In genomic region chr17:54967621-54968258, GRCh38 we compare ENCODE assay signal across 9 cellular contexts. TPM values are rescaled to one million over a fixed set of nuclear protein-coding genes. Genes with fewer than 3 reads are reported as not detected.
DNase-seq lines count a peak whose midpoint lies in the region; ATAC-seq and TF ChIP-seq lines count a peak whose summit lies in the region.
"Had no signal": no experiment of that assay in that cellular context is flagged by ENCODE, and none has a peak within 500 bp of the region (broad histone marks: within the 10 kb centered on the region; RNA-seq: fewer than 3 reads in every experiment).

No MANE protein-coding gene starts in this region.

- no peaks in the 10 kb centered on the region for H3K9me3 ChIP-seq in CD4-positive, alpha-beta memory T cell (ENCODE audit: control insufficient read depth in 1 of 2, low read length in 2 of 2)
- no peaks in the 10 kb centered on the region for H3K9me3 ChIP-seq in OCI-LY1 (ENCODE audit: low read length)

- H3K27ac ChIP-seq in CD4-positive, alpha-beta memory T cell (ENCODE audit: low read depth, low read length) = peak overlapping the region; percentile 90
- H3K27ac ChIP-seq in OCI-LY1 (ENCODE audit: low read depth, low read length, poor library complexity, severe bottlenecking) (no peak overlapping the region), dorsolateral prefrontal cortex (peak overlapping the region in 45 of 59 donors; percentile 55 to 94 (median 82)), mesendoderm (ENCODE audit: low read depth, low read length) (no peak overlapping the region)

- peak overlapping the region; percentile 94 for H3K9ac ChIP-seq in OCI-LY1 (ENCODE audit: low read length)
- H3K9ac ChIP-seq in mesendoderm (ENCODE audit: low read length) = peak overlapping the region; percentile 93

- intact Hi-C loops in CD4-positive, alpha-beta memory T cell (cut with micrococcal nuclease) = loop anchor here (1.0 to 10.0 kb wide), 6 partner anchors 7 to 1867 kb away; partner anchors contain the start of genes DGKE, HLF and PCTP
- intact Hi-C loops in dorsolateral prefrontal cortex (cut with DNase I) = loop anchor here in 1 of 2 donors (10.0 kb wide), 1 partner anchor 297 kb away; the partner anchor contains the start of gene HLF

- H2BK5ac ChIP-seq in mesendoderm (ENCODE audit: low read length) = no peak overlapping the region

- H3K4ac ChIP-seq in mesendoderm (ENCODE audit: low read depth, low read length) = peak overlapping the region; percentile 55

- no peak overlapping the region for H2BK120ac ChIP-seq in mesendoderm (ENCODE audit: low read depth, low read length)

- H3K27me3 Mint-ChIP-seq in CD4-positive, alpha-beta memory T cell = no peaks in the 10 kb centered on the region
- H3K27me3 Mint-ChIP-seq: stimulated activated naive CD8-positive, alpha-beta T cell treated with anti-CD3 and anti-CD28 coated beads, Interleukin-15, Interleukin-2, amounts not matched to agents 100 ng/mL and 50 ng/mL, for 24 hours had no signal

- H2AK5ac ChIP-seq in mesendoderm (ENCODE audit: low read length) = no peak overlapping the region

- DNase-seq in CD4-positive, alpha-beta memory T cell = peak in 4 of 5 donors; percentile 0 to 41 (median 5)
- DNase-seq in dorsolateral prefrontal cortex (no peak), mesendoderm (peak; percentile 67), NCI-H2029 (lab: John Stamatoyannopoulos, UW) (no peak), GF-D8 (lab: John Stamatoyannopoulos, UW) (no peak)

- peaks cover 6% of the 10 kb centered on the region for H3K36me3 ChIP-seq in CD4-positive, alpha-beta memory T cell (ENCODE audit: insufficient read depth, low read length)
- peaks cover 29% of the 10 kb centered on the region for H3K36me3 ChIP-seq in OCI-LY1 (ENCODE audit: insufficient read depth, low read length)
- H3K36me3 ChIP-seq in mesendoderm (ENCODE audit: control insufficient read depth, insufficient read depth, low read length) = no peaks in the 10 kb centered on the region

- H3K56ac ChIP-seq in mesendoderm (ENCODE audit: low read length) = peak overlapping the region; percentile 98

- H3K4me3 ChIP-seq in CD4-positive, alpha-beta memory T cell (ENCODE audit: low read length in 2 of 2) = peak overlapping the region; percentile 78 to 84
- H3K4me3 ChIP-seq in OCI-LY1 (ENCODE audit: low read depth, low read length, poor library complexity, severe bottlenecking) (peak overlapping the region; percentile 93), dorsolateral prefrontal cortex (peak overlapping the region; percentile 59 to 98 (median 89)), mesendoderm (ENCODE audit: low read length) (peak overlapping the region; percentile 68)

- H4K5ac ChIP-seq in mesendoderm (ENCODE audit: low read length) = no peak overlapping the region

- WGBS in mesendoderm (ENCODE audit: extremely low coverage, insufficient coverage, low lambda C conversion rate) = no CpG with 5 or more reads among the region's 21 CpGs

- peak overlapping the region; percentile 75 for H3K18ac ChIP-seq in mesendoderm (ENCODE audit: low read length)

- no peak overlapping the region for H3K4me3 Mint-ChIP-seq in CD4-positive, alpha-beta memory T cell
- H3K4me3 Mint-ChIP-seq: stimulated activated naive CD8-positive, alpha-beta T cell treated with anti-CD3 and anti-CD28 coated beads, Interleukin-15, Interleukin-2, amounts not matched to agents 100 ng/mL and 50 ng/mL, for 24 hours had no signal

- H3K4me1 ChIP-seq in CD4-positive, alpha-beta memory T cell (ENCODE audit: insufficient read depth, low read length) = peaks cover 29% of the 10 kb centered on the region
- H3K4me1 ChIP-seq in OCI-LY1 (ENCODE audit: insufficient read depth, low read length, severe bottlenecking) (peaks cover 37% of the 10 kb centered on the region), mesendoderm (ENCODE audit: control insufficient read depth, low read depth, low read length) (peaks cover 3% of the 10 kb centered on the region)

- H4K8ac ChIP-seq in mesendoderm (ENCODE audit: low read depth, low read length) = no peak overlapping the region

- H3K27me3 ChIP-seq in CD4-positive, alpha-beta memory T cell (ENCODE audit: insufficient read depth, low read length) = no peaks in the 10 kb centered on the region
- no peaks in the 10 kb centered on the region for H3K27me3 ChIP-seq in OCI-LY1 (ENCODE audit: insufficient read depth, low read length)
- no peaks in the 10 kb centered on the region for H3K27me3 ChIP-seq in dorsolateral prefrontal cortex
- H3K27me3 ChIP-seq in mesendoderm (ENCODE audit: insufficient read depth, low read length, poor library complexity) = no peaks in the 10 kb centered on the region

- H3K9me3 Mint-ChIP-seq in CD4-positive, alpha-beta memory T cell = no peaks in the 10 kb centered on the region
- H3K9me3 Mint-ChIP-seq: stimulated activated naive CD8-positive, alpha-beta T cell treated with anti-CD3 and anti-CD28 coated beads, Interleukin-15, Interleukin-2, amounts not matched to agents 100 ng/mL and 50 ng/mL, for 24 hours had no signal

- H3K23ac ChIP-seq in mesendoderm (ENCODE audit: low read length) = peak overlapping the region; percentile 85

- CTCF ChIA-PET in CD4-positive, alpha-beta memory T cell (lab: Charles Lee; ENCODE audit: partially characterized antibody) = interaction anchor here (1.0 to 2.6 kb wide), 2 partner anchors 21 to 26 kb away, joined by 4 to 10 read pairs; no protein-coding TSS in a partner anchor

- peaks cover 11 to 23% of the 10 kb centered on the region in 2 donors for H3K36me3 Mint-ChIP-seq in CD4-positive, alpha-beta memory T cell

- POLR2A ChIA-PET in CD4-positive, alpha-beta memory T cell (lab: Charles Lee; ENCODE audit: partially characterized antibody) = interaction anchor here (1.5 kb wide), 1 partner anchor 271 kb away, joined by 8 read pairs; no protein-coding TSS in a partner anchor

- no peak overlapping the region for H3K27ac Mint-ChIP-seq in CD4-positive, alpha-beta memory T cell
- H3K27ac Mint-ChIP-seq: stimulated activated naive CD8-positive, alpha-beta T cell treated with anti-CD3 and anti-CD28 coated beads, Interleukin-15, Interleukin-2, amounts not matched to agents 100 ng/mL and 50 ng/mL, for 24 hours had no signal

- H3K4me2 ChIP-seq in OCI-LY1 (ENCODE audit: low read length) (peak overlapping the region; percentile 94), mesendoderm (ENCODE audit: low read length) (peak overlapping the region; percentile 31)

- 0 out of 2 replicates have a peak, but pooled peaks have one; percentile 63 for TF ChIP-seq CTCF in OCI-LY1 (IDR thresholded peaks at IDR 0.05; ENCODE audit: low read length)
- peak in 10 of 56 donors; percentile 11 to 53 (median 32) for TF ChIP-seq CTCF in dorsolateral prefrontal cortex (IDR thresholded peaks at IDR 0.05 in 54 of 56, conservative IDR thresholded peaks at IDR 0.05 in 2 of 56; ENCODE audit: low read depth in 1 of 56, partially characterized antibody in 56 of 56)

- peak; percentile 25 for ATAC-seq in GM18873 (IDR thresholded peaks at IDR 0.05; ENCODE audit: low FRiP score, unreplicated experiment)
- peak; percentile 13 for ATAC-seq in HG03060 (IDR thresholded peaks at IDR 0.05; ENCODE audit: low read depth, unreplicated experiment)

- H2AFZ ChIP-seq in OCI-LY1 (ENCODE audit: low read length) = no peak overlapping the region

- peaks cover 8 to 23% (median 18%) of the 10 kb centered on the region in 4 donors for H3K4me1 Mint-ChIP-seq in CD4-positive, alpha-beta memory T cell

- no peaks in the 10 kb centered on the region for H3F3A ChIP-seq in OCI-LY1 (ENCODE audit: insufficient read depth, low read length)

- H3K79me2 ChIP-seq in OCI-LY1 (ENCODE audit: insufficient read depth, low read length) (peaks cover 16% of the 10 kb centered on the region), mesendoderm (ENCODE audit: control insufficient read depth, insufficient read depth, low read length) (peaks cover 24% of the 10 kb centered on the region)

- no peak overlapping the region for H2BK15ac ChIP-seq in mesendoderm (replicated peaks; ENCODE audit: low read depth)

- no peaks in the 10 kb centered on the region for H4K20me1 ChIP-seq in OCI-LY1 (ENCODE audit: insufficient read depth, low read length)

- peaks cover 14% of the 10 kb centered on the region for H3K79me1 ChIP-seq in mesendoderm (ENCODE audit: low read length)

- H3K9me2 ChIP-seq in OCI-LY1 (ENCODE audit: low read depth, low read length) = no peaks in the 10 kb centered on the region

RNA-seq across cellular contexts. Expression of gene COX11, which starts 0.7 kb away (rescaled TPM):
- total RNA-seq in CD4-positive, alpha-beta memory T cell = 10 to 100 TPM; 84.0 to 86.0 TPM
- polyA plus RNA-seq in CD4-positive, alpha-beta memory T cell = 10 to 100 TPM; 58.0 to 83.4 TPM
- 100 to 1,000 TPM in 40 of 120 experiments, 10 to 100 TPM in 80; 71.8 to 129 (median 94.8) TPM for total RNA-seq in dorsolateral prefrontal cortex
- 57.7 TPM for polyA plus RNA-seq in mesendoderm (2013, experiment 1 of 2)
- polyA plus RNA-seq in mesendoderm (2013, experiment 2 of 2) = 58.5 TPM

RNA-seq across cellular contexts. Expression of gene STXBP4, which starts 0.8 kb away (rescaled TPM):
- 10 to 100 TPM; 11.1 to 12.8 TPM for total RNA-seq in CD4-positive, alpha-beta memory T cell
- 1 to 10 TPM; 1.5 to 3.5 TPM for polyA plus RNA-seq in CD4-positive, alpha-beta memory T cell
- 10 to 100 TPM in 78 of 120 experiments, 1 to 10 TPM in 42; 5.5 to 19.9 (median 11.5) TPM for total RNA-seq in dorsolateral prefrontal cortex
- 9.0 TPM for polyA plus RNA-seq in mesendoderm (2013, experiment 1 of 2)
- polyA plus RNA-seq in mesendoderm (2013, experiment 2 of 2) = 9.6 TPM

Comparison
In these comparisons a context has a peak if more than half of its experiments do, and no peak if none do; other contexts are left out.
1. DNase-seq: peak in CD4-positive, alpha-beta memory T cell (4 of 5) and mesendoderm (single experiment); none in dorsolateral prefrontal cortex (0 of 10), NCI-H2029 (single experiment) and GF-D8 (single experiment).
2. H3K27ac ChIP-seq: peak in CD4-positive, alpha-beta memory T cell (single experiment) and dorsolateral prefrontal cortex (45 of 59); none in OCI-LY1 (single experiment) and mesendoderm (single experiment).
3. Peak in every context shown above with its lines, with median percentiles within 50 percentile points of each other: H3K4me3 ChIP-seq.